In genomic region chr22:49925525-49926128, GRCh38 we compare ENCODE assay signal across 9 cellular contexts.
A peak's percentile ranks its signal among the peaks of the same experiment; 100 is the strongest.
DNase-seq lines count a peak whose midpoint lies in the region; ATAC-seq lines count a peak whose summit lies in the region.
"Had no signal": no experiment of that assay in that cellular context is flagged by ENCODE, and none has a peak within 500 bp of the region (broad histone marks: within the 10 kb centered on the region; RNA-seq: fewer than 3 reads in every experiment).

No MANE protein-coding gene starts in this region.

- peaks cover 36% of the 10 kb centered on the region for H3K4me1 Mint-ChIP-seq in activated naive CD8-positive, alpha-beta T cell treated with anti-CD3 and anti-CD28 coated beads, Interleukin-2, amount 50 U/mL, for 24 hours

- H3K27ac Mint-ChIP-seq in activated naive CD8-positive, alpha-beta T cell treated with anti-CD3 and anti-CD28 coated beads, Interleukin-2, amount 50 U/mL, for 24 hours = peak overlapping the region; percentile 96

- peaks cover 18% of the 10 kb centered on the region for H3K36me3 Mint-ChIP-seq in activated naive CD8-positive, alpha-beta T cell treated with anti-CD3 and anti-CD28 coated beads, Interleukin-2, amount 50 U/mL, for 24 hours (ENCODE audit: low read depth)

- no peaks in the 10 kb centered on the region for H3K9me3 Mint-ChIP-seq in activated naive CD8-positive, alpha-beta T cell treated with anti-CD3 and anti-CD28 coated beads, Interleukin-2, amount 50 U/mL, for 24 hours

- no peaks in the 10 kb centered on the region for H3K27me3 Mint-ChIP-seq in activated naive CD8-positive, alpha-beta T cell treated with anti-CD3 and anti-CD28 coated beads, Interleukin-2, amount 50 U/mL, for 24 hours

- H3K4me3 Mint-ChIP-seq in activated naive CD8-positive, alpha-beta T cell treated with anti-CD3 and anti-CD28 coated beads, Interleukin-2, amount 50 U/mL, for 24 hours = peak overlapping the region; percentile 81

- DNase-seq in activated CD4-positive, CD25-positive, alpha-beta regulatory T cell treated with anti-CD3 and anti-CD28 coated beads, Interleukin-2, amount 50 U/mL, for 16 hours (ENCODE audit: low read depth, low spot score) = peak; percentile 37
- DNase-seq in activated naive CD8-positive, alpha-beta T cell treated with anti-CD3 and anti-CD28 coated beads, Interleukin-2, amount 50 U/mL, for 24 hours = peak; percentile 67
- DNase-seq in stimulated activated CD8-positive, alpha-beta memory T cell treated with anti-CD3 and anti-CD28 coated beads, Interleukin-7, amount 100 ng/mL, for 4 hours (ENCODE audit: low read depth in 2 of 2) = peak; percentile 67 to 68
- DNase-seq in NCI-H1105 (lab: John Stamatoyannopoulos, UW) = no peak
- DNase-seq in AG20443 (ENCODE audit: low spot score) = no peak
- no peak for DNase-seq in nucleus accumbens (lab: John Stamatoyannopoulos, UW)
- DNase-seq: NCI-H187 had no signal

- peak; percentile 46 for ATAC-seq in GM19438 (IDR thresholded peaks at IDR 0.05; ENCODE audit: low read depth, unreplicated experiment)
- peak; percentile 70 for ATAC-seq in activated naive CD8-positive, alpha-beta T cell treated with anti-CD3 and anti-CD28 coated beads, Interleukin-2, amount 50 U/mL, for 24 hours
- no peak for ATAC-seq in HG03196 (IDR thresholded peaks at IDR 0.05; ENCODE audit: unreplicated experiment)

Comparison
In these comparisons a context has a peak if more than half of its experiments do, and no peak if none do; other contexts are left out.
1. DNase-seq: peak in activated CD4-positive, CD25-positive, alpha-beta regulatory T cell treated with anti-CD3 and anti-CD28 coated beads, Interleukin-2, amount 50 U/mL, for 16 hours (single experiment), activated naive CD8-positive, alpha-beta T cell treated with anti-CD3 and anti-CD28 coated beads, Interleukin-2, amount 50 U/mL, for 24 hours (single experiment) and stimulated activated CD8-positive, alpha-beta memory T cell treated with anti-CD3 and anti-CD28 coated beads, Interleukin-7, amount 100 ng/mL, for 4 hours (2 of 2); none in NCI-H1105 (single experiment), AG20443 (single experiment) and nucleus accumbens (0 of 56).